1 cellular context compared by ENCODE assay signal in the genomic region with DNA sequence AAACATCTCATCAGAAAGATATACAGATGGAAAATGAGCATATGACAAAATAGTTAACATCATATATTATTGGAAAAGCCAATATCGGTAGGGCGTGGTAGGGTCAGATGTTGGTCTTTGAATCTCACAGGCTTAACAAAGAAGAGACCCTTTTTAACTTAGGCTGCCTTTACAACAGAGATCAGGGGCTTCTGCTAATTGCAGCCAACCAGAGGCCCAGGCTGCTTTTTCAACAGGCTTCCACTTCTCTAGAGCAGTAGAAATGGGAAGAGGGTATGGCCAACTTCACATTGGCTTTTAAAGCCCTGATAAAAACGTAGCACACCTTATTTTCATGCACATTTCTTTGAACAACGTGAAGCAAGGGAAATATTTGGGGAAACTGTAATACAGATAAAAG.
TF ChIP-seq lines count a peak whose summit lies in the region.

No MANE protein-coding gene starts in this region.

TF ChIP-seq in WTC11, 78 proteins besides CTCF, POLR2A, EP300 and RAD21 (continued from another document):
- TF ChIP-seq, protein P1, sequence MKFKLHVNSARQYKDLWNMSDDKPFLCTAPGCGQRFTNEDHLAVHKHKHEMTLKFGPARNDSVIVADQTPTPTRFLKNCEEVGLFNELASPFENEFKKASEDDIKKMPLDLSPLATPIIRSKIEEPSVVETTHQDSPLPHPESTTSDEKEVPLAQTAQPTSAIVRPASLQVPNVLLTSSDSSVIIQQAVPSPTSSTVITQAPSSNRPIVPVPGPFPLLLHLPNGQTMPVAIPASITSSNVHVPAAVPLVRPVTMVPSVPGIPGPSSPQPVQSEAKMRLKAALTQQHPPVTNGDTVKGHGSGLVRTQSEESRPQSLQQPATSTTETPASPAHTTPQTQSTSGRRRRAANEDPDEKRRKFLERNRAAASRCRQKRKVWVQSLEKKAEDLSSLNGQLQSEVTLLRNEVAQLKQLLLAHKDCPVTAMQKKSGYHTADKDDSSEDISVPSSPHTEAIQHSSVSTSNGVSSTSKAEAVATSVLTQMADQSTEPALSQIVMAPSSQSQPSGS (CRISPR knock-in tag; IDR thresholded peaks at IDR 0.05; ENCODE audit: borderline replicate concordance, low read depth): no peak
- TF ChIP-seq SMAD3 (CRISPR knock-in tag; IDR thresholded peaks at IDR 0.05; ENCODE audit: borderline replicate concordance) (no peak), MAX (CRISPR knock-in tag; IDR thresholded peaks at IDR 0.05) (no peak), ZNF121 (CRISPR knock-in tag; IDR thresholded peaks at IDR 0.05) (no peak), FOXK1 (CRISPR knock-in tag; IDR thresholded peaks at IDR 0.05) (no peak), ELF4 (CRISPR knock-in tag; IDR thresholded peaks at IDR 0.05; ENCODE audit: low read depth) (no peak), TCF7 (CRISPR knock-in tag; IDR thresholded peaks at IDR 0.05; ENCODE audit: low read depth) (no peak), STAT6 (CRISPR knock-in tag; conservative IDR thresholded peaks at IDR 0.05; ENCODE audit: low read depth) (no peak), NFE2L1 (CRISPR knock-in tag; IDR thresholded peaks at IDR 0.05) (no peak), CREB1 (CRISPR knock-in tag; IDR thresholded peaks at IDR 0.05) (no peak), GABPB1 (CRISPR knock-in tag; IDR thresholded peaks at IDR 0.05) (no peak), OVOL2 (CRISPR knock-in tag; IDR thresholded peaks at IDR 0.05; ENCODE audit: borderline replicate concordance) (no peak)
TF ChIP-seq in WTC11: peak in this region for 0.
